1 cellular context compared by ENCODE assay signal in the genomic region with DNA sequence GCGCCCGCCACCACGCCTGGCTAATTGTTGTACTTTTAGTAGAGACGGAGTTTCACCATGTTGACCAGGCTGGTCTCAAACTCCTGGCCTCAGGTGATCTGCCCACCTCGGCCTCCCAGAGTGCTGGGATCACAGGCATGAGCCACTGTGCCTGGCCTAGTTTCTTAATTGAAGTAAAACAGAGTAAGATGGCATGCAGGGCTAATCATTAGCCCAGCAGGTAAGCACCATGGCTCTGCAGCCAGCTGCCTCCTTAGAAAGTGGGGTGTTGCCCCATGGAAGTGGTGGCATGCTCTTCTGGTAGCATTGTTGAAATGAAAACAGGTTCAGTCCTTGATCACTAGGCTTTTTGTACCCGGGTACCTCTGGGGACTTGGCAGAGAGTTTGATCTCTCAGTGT.
TF ChIP-seq lines count a peak whose summit lies in the region.

No MANE protein-coding gene starts in this region.

TF ChIP-seq in HEK293T, 16 proteins besides CTCF, POLR2A, EP300 and RAD21 (continued from another document):
- no peak for TF ChIP-seq PKNOX1 (IDR thresholded peaks at IDR 0.05)
- no peak for TF ChIP-seq FOXA1 (IDR thresholded peaks at IDR 0.05)
- no peak for TF ChIP-seq ARNT (IDR thresholded peaks at IDR 0.05)
- TF ChIP-seq HDGF (IDR thresholded peaks at IDR 0.05; ENCODE audit: borderline replicate concordance), result no peak
- TF ChIP-seq NFRKB (IDR thresholded peaks at IDR 0.05), result no peak
- TF ChIP-seq ELF4 (IDR thresholded peaks at IDR 0.05), result no peak
- no peak for TF ChIP-seq TARDBP (IDR thresholded peaks at IDR 0.05)
- no peak for TF ChIP-seq ZNF384 (IDR thresholded peaks at IDR 0.05)
- no peak for TF ChIP-seq SP1 (IDR thresholded peaks at IDR 0.05)
